ENCODE assay signal across 8 cellular contexts in genomic region chr3:69439683-69440270, GRCh38. TPM values are rescaled to one million over a fixed set of nuclear protein-coding genes. Genes with fewer than 3 reads are reported as not detected.
A peak's percentile ranks its signal among the peaks of the same experiment; 100 is the strongest.
DNase-seq lines count a peak whose midpoint lies in the region; ATAC-seq, FAIRE-seq and TF ChIP-seq lines count a peak whose summit lies in the region.

No MANE protein-coding gene starts in this region.

- H3K4me1 Mint-ChIP-seq in MCF 10A (ENCODE audit: insufficient read depth, unreplicated experiment) = peaks cover 10% of the 10 kb centered on the region
- peaks cover 3 to 7% (median 7%) of the 10 kb centered on the region in 3 donors for H3K4me1 Mint-ChIP-seq in CD8-positive, alpha-beta memory T cell

- peak; percentile 79 for TF ChIP-seq CTCF in BJ (IDR thresholded peaks at IDR 0.05; ENCODE audit: insufficient read depth, low read depth, low read length)
- TF ChIP-seq CTCF in HFF-Myc (IDR thresholded peaks at IDR 0.05; ENCODE audit: low read depth, low read length, missing control alignments) = peak; percentile 52
- TF ChIP-seq CTCF in MCF 10A (IDR thresholded peaks at IDR 0.05; ENCODE audit: unreplicated experiment) = peak; percentile 43
- TF ChIP-seq CTCF in HepG2 (CRISPR knock-in tag; IDR thresholded peaks at IDR 0.05) = 0 out of 2 replicates have a peak, but pooled peaks have one; percentile 26

- H3K9me3 ChIP-seq in HepG2 (ENCODE audit: low read length) = no peaks in the 10 kb centered on the region
- no peaks in the 10 kb centered on the region for H3K9me3 ChIP-seq in CD8-positive, alpha-beta memory T cell (ENCODE audit: low read length)

- H3K27me3 ChIP-seq in BJ (ENCODE audit: control insufficient read depth, insufficient read depth, low read length) (no peaks in the 10 kb centered on the region), HepG2 (ENCODE audit: control insufficient read depth in 1 of 2, insufficient read depth in 2 of 2, low read length in 2 of 2) (no peaks in the 10 kb centered on the region)
- no peaks in the 10 kb centered on the region for H3K27me3 ChIP-seq in CD8-positive, alpha-beta memory T cell (ENCODE audit: insufficient read depth, low read length, poor library complexity, severe bottlenecking)

- H3K9me3 Mint-ChIP-seq in MCF 10A (ENCODE audit: unreplicated experiment) = no peaks in the 10 kb centered on the region
- H3K9me3 Mint-ChIP-seq in CD8-positive, alpha-beta memory T cell = no peaks in the 10 kb centered on the region

- intact Hi-C loops in MCF 10A (cut with micrococcal nuclease) (loop anchor here (1.0 kb wide), 2 partner anchors 102 to 232 kb away; no protein-coding TSS in a partner anchor), HepG2 (cut with micrococcal nuclease; ENCODE audit: unreplicated experiment) (no loop called here)

- TF ChIP-seq POLR2A in HepG2 (IDR thresholded peaks at IDR 0.05; ENCODE audit: insufficient read depth in 1 of 2, low read depth in 2 of 2, low read length in 2 of 2) = no peak

- TF ChIP-seq RAD21 in HepG2 (CRISPR knock-in tag; IDR thresholded peaks at IDR 0.05) = no peak

- no TSS peak for BruUV-seq in MCF 10A (replicated peaks; lab: Mats Ljungman, UMichigan)
- BruUV-seq in HepG2 (replicated peaks; lab: Mats Ljungman, UMichigan) = no TSS peak

- no peak overlapping the region for H2AFZ ChIP-seq in HepG2 (ENCODE audit: low read length)

- H3K4me3 ChIP-seq in BJ (ENCODE audit: low read depth, low read length) (no peak overlapping the region), HFF-Myc (replicated peaks; ENCODE audit: low read depth, low read length) (no peak overlapping the region), HepG2 (replicated peaks in 1 of 3; ENCODE audit: insufficient read depth in 1 of 3, low read depth in 2 of 3, low read length in 3 of 3) (no peak overlapping the region)
- H3K4me3 ChIP-seq in CD8-positive, alpha-beta memory T cell (ENCODE audit: low read length) = no peak overlapping the region

- no peak overlapping the region for H3K4me3 Mint-ChIP-seq in MCF 10A (ENCODE audit: unreplicated experiment)
- peak overlapping the region in 3 of 7 donors; percentile 17 to 72 (median 49) for H3K4me3 Mint-ChIP-seq in CD8-positive, alpha-beta memory T cell

- no peak for FAIRE-seq in HepG2 (lab: Jason Lieb, UNC)

- WGBS in HepG2 (ENCODE audit: low lambda C conversion rate) = 0% methylated on average over 1 of the region's 1 CpG

- POLR2A ChIA-PET in BJ (lab: Charles Lee) (no interaction called here), MCF 10A (lab: Yijun Ruan, JAX) (interaction anchor here (0.6 to 1.0 kb wide), 2 partner anchors 32 to 81 kb away, joined by 3 read pairs; no protein-coding TSS in a partner anchor), HepG2 (lab: Yijun Ruan, JAX) (no interaction called here)
- POLR2A ChIA-PET in CD8-positive, alpha-beta memory T cell (lab: Charles Lee) = no interaction called here

- TF ChIP-seq EP300 in HepG2 (IDR thresholded peaks at IDR 0.05; ENCODE audit: low read depth in 2 of 2, low read length in 2 of 2) (no peak), HepG2 (CRISPR knock-in tag; IDR thresholded peaks at IDR 0.05; ENCODE audit: borderline replicate concordance) (no peak)

- no peaks in the 10 kb centered on the region for H3K36me3 Mint-ChIP-seq in MCF 10A (ENCODE audit: insufficient read depth, unreplicated experiment)
- H3K36me3 Mint-ChIP-seq in CD8-positive, alpha-beta memory T cell = no peaks in the 10 kb centered on the region

- no peak for ATAC-seq in HepG2
- ATAC-seq in HG03457 (IDR thresholded peaks at IDR 0.05; ENCODE audit: unreplicated experiment) = no peak

- H3K27me3 Mint-ChIP-seq in MCF 10A (ENCODE audit: insufficient read depth, unreplicated experiment) = no peaks in the 10 kb centered on the region
- H3K27me3 Mint-ChIP-seq in CD8-positive, alpha-beta memory T cell = no peaks in the 10 kb centered on the region

- H3K9ac ChIP-seq in HepG2 (ENCODE audit: insufficient read depth, low read depth, low read length) = no peak overlapping the region

- no peaks in the 10 kb centered on the region; the same call in 1 of the 2 replicates for H3K4me1 ChIP-seq in HepG2 (ENCODE audit: insufficient read depth, low read length)
- H3K4me1 ChIP-seq in CD8-positive, alpha-beta memory T cell (ENCODE audit: insufficient read depth, low read length) = no peaks in the 10 kb centered on the region

- in situ Hi-C loops in HepG2 (cut with HindIII; ENCODE audit: extremely low pct_ligation_motif_present, low pct_unique_long_range_greater_than_20kb) = no loop called here

- no peak overlapping the region for H3K27ac Mint-ChIP-seq in MCF 10A (ENCODE audit: low read depth, unreplicated experiment)
- peak overlapping the region in 2 of 8 donors; percentile 11 to 17 for H3K27ac Mint-ChIP-seq in CD8-positive, alpha-beta memory T cell

- no peaks in the 10 kb centered on the region for H4K20me1 ChIP-seq in HepG2 (ENCODE audit: insufficient read depth, low read length)

- DNase-seq in BJ (ENCODE audit: low read depth) (no peak), HFF-Myc (ENCODE audit: extremely low read depth, low read depth) (no peak), MCF 10A (ENCODE audit: unreplicated experiment) (peak; percentile 35), HepG2 (ENCODE audit: low spot score) (peak; percentile 3), NCI-H345 (lab: John Stamatoyannopoulos, UW) (no peak), NCI-H446 treated with DMSO at 0.1 percent for 48 hours (lab: John Stamatoyannopoulos, UW) (no peak)
- DNase-seq in CD8-positive, alpha-beta memory T cell = no peak

- H3K36me3 ChIP-seq in BJ (ENCODE audit: control insufficient read depth, insufficient read depth, low read length) = no peaks in the 10 kb centered on the region
- H3K36me3 ChIP-seq in HepG2 (replicated peaks in 1 of 2; ENCODE audit: control insufficient read depth in 1 of 2, insufficient read depth in 2 of 2, low read length in 2 of 2) = no peaks in the 10 kb centered on the region
- no peaks in the 10 kb centered on the region for H3K36me3 ChIP-seq in CD8-positive, alpha-beta memory T cell (ENCODE audit: insufficient read depth, low read length)

- H3K4me2 ChIP-seq in HepG2 (ENCODE audit: low read depth, low read length) = no peak overlapping the region

- no peak overlapping the region for H3K27ac ChIP-seq in HepG2 (ENCODE audit: extremely low read length, insufficient read depth, low read length)
- H3K27ac ChIP-seq in CD8-positive, alpha-beta memory T cell (ENCODE audit: low read depth, low read length) = no peak overlapping the region

- H3K79me2 ChIP-seq in HepG2 (ENCODE audit: insufficient read depth, low read length) = no peaks in the 10 kb centered on the region

- CTCF ChIA-PET in BJ (lab: Yijun Ruan, JAX) = interaction anchor here (0.5 to 3.7 kb wide), 7 partner anchors 12 to 285 kb away, joined by 3 to 31 read pairs (median 4); no protein-coding TSS in a partner anchor
- CTCF ChIA-PET in MCF 10A (lab: Yijun Ruan, JAX) = interaction anchor here (0.5 to 1.9 kb wide), 17 partner anchors 9 to 342 kb away, joined by 3 to 9 read pairs (median 4); no protein-coding TSS in a partner anchor
- CTCF ChIA-PET in HepG2 (lab: Yijun Ruan, JAX; ENCODE audit: low intra/inter-chr PET ratio, low total read pairs) = interaction anchor here (0.8 to 1.3 kb wide), 2 partner anchors 278 to 319 kb away, joined by 4 to 6 read pairs; no protein-coding TSS in a partner anchor
- CTCF ChIA-PET in CD8-positive, alpha-beta memory T cell (lab: Charles Lee) = no interaction called here

TF ChIP-seq in HepG2, 621 proteins besides CTCF, POLR2A, EP300 and RAD21 (continues in another document):
- TF ChIP-seq KAT7 (CRISPR knock-in tag; IDR thresholded peaks at IDR 0.05; ENCODE audit: borderline replicate concordance) (no peak), ZBTB44 (CRISPR knock-in tag; IDR thresholded peaks at IDR 0.05) (no peak), RARA (CRISPR knock-in tag; IDR thresholded peaks at IDR 0.05) (no peak)

RNA-seq across cellular contexts. Expression of gene FRMD4B, which starts 53.9 kb away (rescaled TPM):
- polyA plus RNA-seq in BJ (2011; rRNA removed) (0.09 and 0.18 TPM in 2 replicates), HepG2 (2011; rRNA removed) (2.4 and 3.0 TPM in 2 replicates)
- polyA minus RNA-seq in BJ (2011; rRNA and poly(A)+ RNA removed) = 0.05 TPM in 2 replicates
- total RNA-seq in MCF 10A (2022) (39.0 and 51.9 TPM in 2 replicates), HepG2 (2016; rRNA removed; fragmentation: Illumina TruSeq; extraction: Trizol) (3.3 and 4.4 TPM in 2 replicates)
- 0.09 and 0.40 TPM in 2 replicates for total RNA-seq in HepG2 (2016; cell fraction: cytosol; rRNA removed; fragmentation: Illumina TruSeq; extraction: Trizol; ENCODE audit: low read depth)
- total RNA-seq in HepG2 (2016; cell fraction: insoluble cytoplasmic fraction; rRNA removed; fragmentation: Illumina TruSeq; extraction: Trizol) = 2.1 and 3.5 TPM in 2 replicates
- total RNA-seq in HepG2 (2016; cell fraction: membrane; rRNA removed; fragmentation: Illumina TruSeq; extraction: Trizol) = 0.93 and 1.0 TPM in 2 replicates
- 3.7 and 5.7 TPM in 2 replicates for total RNA-seq in HepG2 (2016; cell fraction: nucleus; rRNA removed; fragmentation: Illumina TruSeq; extraction: Trizol)
- 2.7 and 2.9 TPM in 2 replicates for polyA plus RNA-seq in HepG2 (2011; cell fraction: cytosol; rRNA removed)
- polyA plus RNA-seq in HepG2 (2011; cell fraction: nucleus; rRNA removed) = 3.7 and 4.1 TPM in 2 replicates
- 1.4 and 1.6 TPM in 2 replicates for polyA plus RNA-seq in HepG2 (2012)
- 0.03 and 0.06 TPM in 2 replicates for polyA plus RNA-seq in HepG2 (2016; cell fraction: cytosol; fragmentation: Illumina TruSeq; extraction: Trizol; ENCODE audit: low read depth)
- 1.5 and 2.2 TPM in 2 replicates for polyA plus RNA-seq in HepG2 (2016; cell fraction: insoluble cytoplasmic fraction; fragmentation: Illumina TruSeq; extraction: Trizol; ENCODE audit: low read depth)
- 0.22 and 0.40 TPM in 2 replicates for polyA plus RNA-seq in HepG2 (2016; cell fraction: membrane; fragmentation: Illumina TruSeq; extraction: Trizol; ENCODE audit: low read depth)
- 1.4 and 2.1 TPM in 2 replicates for polyA plus RNA-seq in HepG2 (2016; cell fraction: nucleus; fragmentation: Illumina TruSeq; extraction: Trizol; ENCODE audit: insufficient read depth, low read depth)
- 4.1 and 6.9 TPM in 2 replicates for polyA minus RNA-seq in HepG2 (2011; rRNA and poly(A)+ RNA removed; ENCODE audit: low replicate concordance)
- 1.5 and 1.6 TPM in 2 replicates for polyA minus RNA-seq in HepG2 (2011; cell fraction: cytosol; rRNA and poly(A)+ RNA removed)
- polyA minus RNA-seq in HepG2 (2011; cell fraction: nucleus; rRNA and poly(A)+ RNA removed) = 21.3 and 23.2 TPM in 2 replicates
- total RNA-seq in CD8-positive, alpha-beta memory T cell = 10 to 100 TPM; 40.3 to 41.1 TPM
- polyA plus RNA-seq in CD8-positive, alpha-beta memory T cell = 3.0 TPM

Comparison
In these comparisons a context has a peak if more than half of its experiments do, and no peak if none do; other contexts are left out.
1. DNase-seq: peak in MCF 10A (single experiment) and HepG2 (single experiment); none in BJ (single experiment), HFF-Myc (single experiment), NCI-H345 (single experiment), NCI-H446 treated with DMSO at 0.1 percent for 48 hours (single experiment) and CD8-positive, alpha-beta memory T cell (0 of 5).
2. CTCF ChIP-seq: peak in every context shown above with its lines; median percentile 79 in BJ; 52 in HFF-Myc; 43 in MCF 10A; 26 in HepG2.